8 cellular contexts compared by ENCODE assay signal in genomic region chr5:153496835-153497234, GRCh38. TPM values are rescaled to one million over a fixed set of nuclear protein-coding genes. Genes with fewer than 3 reads are reported as not detected.
DNase-seq lines count a peak whose midpoint lies in the region; ATAC-seq and TF ChIP-seq lines count a peak whose summit lies in the region.

No MANE protein-coding gene starts in this region.

- H3K36me3 ChIP-seq in OCI-LY1 (ENCODE audit: insufficient read depth, low read length): no peaks in the 10 kb centered on the region
- H3K36me3 ChIP-seq in fibroblast of lung (ENCODE audit: control insufficient read depth, insufficient read depth, low read length): no peaks in the 10 kb centered on the region
- H3K36me3 ChIP-seq in stomach: no peaks in the 10 kb centered on the region

- H3K9me3 Mint-ChIP-seq in activated naive CD4-positive, alpha-beta T cell treated with anti-CD3 and anti-CD28 coated beads, Interleukin-2, amount 10 ng/mL, durations not matched to agents 7 days and 5 days: no peaks in the 10 kb centered on the region

- no peak overlapping the region for H3K27ac ChIP-seq in OCI-LY1 (ENCODE audit: low read depth, low read length, poor library complexity, severe bottlenecking)
- H3K27ac ChIP-seq in fibroblast of lung (ENCODE audit: insufficient read depth, low read length): no peak overlapping the region
- H3K27ac ChIP-seq in stomach: no peak overlapping the region

- no peaks in the 10 kb centered on the region for H3K79me2 ChIP-seq in OCI-LY1 (ENCODE audit: insufficient read depth, low read length)
- no peaks in the 10 kb centered on the region for H3K79me2 ChIP-seq in fibroblast of lung (ENCODE audit: control insufficient read depth, insufficient read depth, low read length)

- H3K9me3 ChIP-seq in OCI-LY1 (ENCODE audit: low read length): no peaks in the 10 kb centered on the region
- H3K9me3 ChIP-seq in fibroblast of lung (ENCODE audit: control insufficient read depth, insufficient read depth, low read depth, low read length): no peaks in the 10 kb centered on the region
- no peaks in the 10 kb centered on the region for H3K9me3 ChIP-seq in stomach

- 41 to 58% (median 46%) methylated on average over 1 of the region's 1 CpG for WGBS in stomach, 5 donors

- no peak for TF ChIP-seq EP300 in stomach (IDR thresholded peaks at IDR 0.05)

- intact Hi-C loops in stomach (cut with DNase I; ENCODE audit: low total_unique reads): no loop called here

- POLR2A ChIA-PET in AG04449 (lab: Yijun Ruan, JAX): no interaction called here

- TF ChIP-seq POLR2A in stomach (IDR thresholded peaks at IDR 0.05): no peak

- H3K4me3 ChIP-seq in AG04449 (ENCODE audit: low read depth, low read length) (no peak overlapping the region), OCI-LY1 (ENCODE audit: low read depth, low read length, poor library complexity, severe bottlenecking) (no peak overlapping the region), fibroblast of lung (replicated peaks in 1 of 4; ENCODE audit: control extremely low read depth in 1 of 4, insufficient read depth in 1 of 4, low read depth in 3 of 4, low read length in 4 of 4) (no peak overlapping the region), stomach (no peak overlapping the region)

- peaks cover 9% of the 10 kb centered on the region for H3K27me3 Mint-ChIP-seq in activated naive CD4-positive, alpha-beta T cell treated with anti-CD3 and anti-CD28 coated beads, Interleukin-2, amount 10 ng/mL, durations not matched to agents 7 days and 5 days

- H3K4me2 ChIP-seq in OCI-LY1 (ENCODE audit: low read length): no peak overlapping the region
- no peak overlapping the region for H3K4me2 ChIP-seq in fibroblast of lung (ENCODE audit: extremely low read depth, insufficient read depth, low read length)

- H4K20me1 ChIP-seq in OCI-LY1 (ENCODE audit: insufficient read depth, low read length): no peaks in the 10 kb centered on the region
- no peaks in the 10 kb centered on the region for H4K20me1 ChIP-seq in fibroblast of lung (ENCODE audit: control insufficient read depth, extremely low read depth, insufficient read depth, low read length)

- H3F3A ChIP-seq in OCI-LY1 (ENCODE audit: insufficient read depth, low read length): no peaks in the 10 kb centered on the region

- CTCF ChIA-PET in AG04449 (lab: Yijun Ruan, JAX): interaction anchor here (0.6 to 7.5 kb wide), 31 partner anchors 10 to 936 kb away, joined by 3 to 78 read pairs (median 4); no protein-coding TSS in a partner anchor
- CTCF ChIA-PET in activated naive CD4-positive, alpha-beta T cell treated with anti-CD3 and anti-CD28 coated beads, Interleukin-2, amount 10 ng/mL, durations not matched to agents 7 days and 5 days (lab: Charles Lee): interaction anchor here (1.1 to 2.2 kb wide), 2 partner anchors 468 kb away, joined by 7 to 10 read pairs; no protein-coding TSS in a partner anchor

- H3K4me1 ChIP-seq in OCI-LY1 (ENCODE audit: insufficient read depth, low read length, severe bottlenecking) (no peaks in the 10 kb centered on the region), fibroblast of lung (ENCODE audit: control insufficient read depth, extremely low read depth, insufficient read depth, low read length) (no peaks in the 10 kb centered on the region), stomach (no peaks in the 10 kb centered on the region)

- peak; percentile 53 for ATAC-seq in GM19463 (IDR thresholded peaks at IDR 0.05; ENCODE audit: unreplicated experiment)

- H3K4me1 Mint-ChIP-seq in activated naive CD4-positive, alpha-beta T cell treated with anti-CD3 and anti-CD28 coated beads, Interleukin-2, amount 10 ng/mL, durations not matched to agents 7 days and 5 days: no peaks in the 10 kb centered on the region

- H3K9me2 ChIP-seq in OCI-LY1 (ENCODE audit: low read depth, low read length): no peaks in the 10 kb centered on the region

- H2AFZ ChIP-seq in OCI-LY1 (ENCODE audit: low read length) (no peak overlapping the region), fibroblast of lung (ENCODE audit: low read length) (no peak overlapping the region)

- no peaks in the 10 kb centered on the region for H3K36me3 Mint-ChIP-seq in activated naive CD4-positive, alpha-beta T cell treated with anti-CD3 and anti-CD28 coated beads, Interleukin-2, amount 10 ng/mL, durations not matched to agents 7 days and 5 days

- TF ChIP-seq CTCF in AG04449 (IDR thresholded peaks at IDR 0.05; ENCODE audit: insufficient read depth, low read length, missing control alignments) (peak; percentile 64), OCI-LY1 (IDR thresholded peaks at IDR 0.05; ENCODE audit: low read length) (peak; percentile 57), fibroblast of lung (conservative IDR thresholded peaks at IDR 0.05 in 1 of 2, IDR thresholded peaks at IDR 0.05 in 1 of 2; ENCODE audit: low read depth in 1 of 2, low read length in 2 of 2) (peak; percentile 92 to 97), stomach (IDR thresholded peaks at IDR 0.05) (peak in 4 of 7 experiments; percentile 23 to 40 (median 34))

- H3K27me3 ChIP-seq in OCI-LY1 (ENCODE audit: insufficient read depth, low read length): no peaks in the 10 kb centered on the region
- no peaks in the 10 kb centered on the region for H3K27me3 ChIP-seq in fibroblast of lung (ENCODE audit: control insufficient read depth, insufficient read depth, low read length)
- H3K27me3 ChIP-seq in stomach: peaks cover 0 to 14% (median 0%) of the 10 kb centered on the region in 3 donors

- no peak overlapping the region for H3K4me3 Mint-ChIP-seq in activated naive CD4-positive, alpha-beta T cell treated with anti-CD3 and anti-CD28 coated beads, Interleukin-2, amount 10 ng/mL, durations not matched to agents 7 days and 5 days

- H3K27ac Mint-ChIP-seq in activated naive CD4-positive, alpha-beta T cell treated with anti-CD3 and anti-CD28 coated beads, Interleukin-2, amount 10 ng/mL, durations not matched to agents 7 days and 5 days: no peak overlapping the region

- H3K9ac ChIP-seq in OCI-LY1 (ENCODE audit: low read length) (no peak overlapping the region), fibroblast of lung (ENCODE audit: insufficient read depth, low read length) (no peak overlapping the region)

- DNase-seq in AG04449 (ENCODE audit: low read depth, low spot score) (no peak), fibroblast of lung (ENCODE audit: low read depth in 2 of 2) (peak; percentile 21 to 68), stomach (no peak), GM19240 (ENCODE audit: insufficient read length, low spot score) (no peak), middle frontal gyrus (ENCODE audit: extremely low spot score, low spot score) (no peak)
- DNase-seq in activated naive CD4-positive, alpha-beta T cell treated with anti-CD3 and anti-CD28 coated beads, Interleukin-2, amount 10 ng/mL, durations not matched to agents 7 days and 5 days: no peak

RNA-seq across cellular contexts. Expression of gene GRIA1, which starts 6.4 kb away (rescaled TPM):
- 1.8 and 4.5 TPM in 2 replicates for total RNA-seq in fibroblast of lung
- 0.12 and 2.0 TPM in 2 replicates for polyA plus RNA-seq in fibroblast of lung
- polyA plus RNA-seq in fibroblast of lung (2012): 0.15 and 2.7 TPM in 2 replicates
- 9.2 TPM in 1 of 2 replicates, not detected in the other for polyA minus RNA-seq in fibroblast of lung (ENCODE audit: low replicate concordance)
- 1 to 10 TPM in 1 of 5 donors, under 1 TPM in 2, not detected in 2; 0.29 to 2.6 (median 0.29) TPM for total RNA-seq in stomach
- under 1 TPM in 2 of 3 donors, not detected in 1; 0.03 to 0.12 TPM for polyA plus RNA-seq in stomach

Comparison
In these comparisons a context has a peak if more than half of its experiments do, and no peak if none do; other contexts are left out.
1. DNase-seq: peak in fibroblast of lung (2 of 2); none in AG04449 (single experiment), stomach (single experiment), GM19240 (single experiment), activated naive CD4-positive, alpha-beta T cell treated with anti-CD3 and anti-CD28 coated beads, Interleukin-2, amount 10 ng/mL, durations not matched to agents 7 days and 5 days (single experiment) and middle frontal gyrus (single experiment).
2. CTCF ChIP-seq: peak in every context shown above with its lines; median percentile 94 in fibroblast of lung; 64 in AG04449; 57 in OCI-LY1; 34 in stomach.